ENCODE assay signal across 11 cellular contexts in the genomic region with DNA sequence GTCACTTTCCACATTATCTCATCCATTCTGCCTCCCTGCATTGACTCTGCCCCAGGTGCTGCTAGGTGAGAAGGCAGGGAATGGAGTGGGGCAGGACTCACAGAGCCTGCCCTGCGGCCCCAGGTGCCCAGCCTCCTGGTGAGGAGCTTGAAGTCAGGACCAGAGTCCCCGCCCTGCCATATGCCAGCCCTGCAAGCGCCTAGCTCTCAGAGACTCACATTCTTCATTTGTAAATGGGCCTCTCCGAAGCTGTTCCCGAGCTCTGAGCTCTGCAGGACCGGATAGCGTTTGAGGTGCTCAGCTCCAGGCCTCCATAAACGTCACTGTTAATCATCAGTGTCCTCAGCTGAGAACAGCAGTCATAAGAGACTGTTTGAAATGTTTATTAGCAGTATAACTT.
DNase-seq lines count a peak whose midpoint lies in the region; ATAC-seq, FAIRE-seq and TF ChIP-seq lines count a peak whose summit lies in the region.
"Had no signal": no experiment of that assay in that cellular context is flagged by ENCODE, and none has a peak within 500 bp of the region (broad histone marks: within the 10 kb centered on the region; RNA-seq: fewer than 3 reads in every experiment).

No MANE protein-coding gene starts in this region.

- H3K27me3 ChIP-seq in endocrine pancreas (ENCODE audit: control insufficient read depth, insufficient read depth, low read length) = no peaks in the 10 kb centered on the region

- H3K9me3 Mint-ChIP-seq in osteocyte (ENCODE audit: unreplicated experiment) = no peaks in the 10 kb centered on the region
- H3K9me3 Mint-ChIP-seq: activated naive CD4-positive, alpha-beta T cell treated with anti-CD3 and anti-CD28 coated beads, Interleukin-2, amount 50 U/mL, for 24 hours; natural killer cell had no signal

- peak overlapping the region; percentile 89 for H3K27ac Mint-ChIP-seq in osteocyte (ENCODE audit: unreplicated experiment)
- H3K27ac Mint-ChIP-seq: activated naive CD4-positive, alpha-beta T cell treated with anti-CD3 and anti-CD28 coated beads, Interleukin-2, amount 50 U/mL, for 24 hours; natural killer cell had no signal

- H3K4me1 Mint-ChIP-seq in osteocyte (ENCODE audit: unreplicated experiment) = peaks cover 76% of the 10 kb centered on the region
- H3K4me1 Mint-ChIP-seq: activated naive CD4-positive, alpha-beta T cell treated with anti-CD3 and anti-CD28 coated beads, Interleukin-2, amount 50 U/mL, for 24 hours; natural killer cell had no signal

- peak; percentile 88 to 93 for DNase-seq in NCI-H524 (lab: John Stamatoyannopoulos, UW)
- no peak for DNase-seq in osteocyte (ENCODE audit: extremely low spot score, unreplicated experiment)
- no peak for DNase-seq in hypothalamus (lab: John Stamatoyannopoulos, UW)
- DNase-seq in RCC 7860 (ENCODE audit: low spot score) = no peak
- DNase-seq in NK-92 treated with Interleukin-12 subunit alpha and Interleukin-12 subunit beta, amount 100 ng/mL, for 24 hours (lab: John Stamatoyannopoulos, UW) = no peak
- DNase-seq: natural killer cell, T1000 had no signal

- no peaks in the 10 kb centered on the region for H3K4me1 ChIP-seq in endocrine pancreas (ENCODE audit: control insufficient read depth, insufficient read depth, low read length)

- no peaks in the 10 kb centered on the region for H3K27me3 Mint-ChIP-seq in osteocyte (ENCODE audit: unreplicated experiment)
- H3K27me3 Mint-ChIP-seq: activated naive CD4-positive, alpha-beta T cell treated with anti-CD3 and anti-CD28 coated beads, Interleukin-2, amount 50 U/mL, for 24 hours had no signal

- no peak for TF ChIP-seq CTCF in C4-2B (conservative IDR thresholded peaks at IDR 0.05)
- TF ChIP-seq CTCF in osteocyte (IDR thresholded peaks at IDR 0.05) = no peak

- FAIRE-seq in RCC 7860 (lab: Jason Lieb, UNC) = no peak

- H3K27ac ChIP-seq in C4-2B = peak overlapping the region; percentile 60

- H3K4me3 ChIP-seq in endocrine pancreas (ENCODE audit: control insufficient read depth, insufficient read depth, low read length) = no peak overlapping the region

- H3K9me3 ChIP-seq in endocrine pancreas (ENCODE audit: control insufficient read depth, low read length) = no peaks in the 10 kb centered on the region

- peaks cover 8% of the 10 kb centered on the region for H3K36me3 Mint-ChIP-seq in osteocyte (ENCODE audit: unreplicated experiment)
- H3K36me3 Mint-ChIP-seq: activated naive CD4-positive, alpha-beta T cell treated with anti-CD3 and anti-CD28 coated beads, Interleukin-2, amount 50 U/mL, for 24 hours; natural killer cell had no signal

- ATAC-seq in HG02973 (IDR thresholded peaks at IDR 0.05; ENCODE audit: unreplicated experiment) = no peak
- ATAC-seq: natural killer cell had no signal

- H3K9ac ChIP-seq in endocrine pancreas (ENCODE audit: control insufficient read depth, insufficient read depth, low read length) = peak overlapping the region; percentile 22

- H3K4me3 Mint-ChIP-seq in osteocyte (ENCODE audit: unreplicated experiment) = no peak overlapping the region
- H3K4me3 Mint-ChIP-seq: activated naive CD4-positive, alpha-beta T cell treated with anti-CD3 and anti-CD28 coated beads, Interleukin-2, amount 50 U/mL, for 24 hours; natural killer cell had no signal

- H3K36me3 ChIP-seq in endocrine pancreas (ENCODE audit: control insufficient read depth, insufficient read depth, low read length) = no peaks in the 10 kb centered on the region

Comparison
In these comparisons a context has a peak if more than half of its experiments do, and no peak if none do; other contexts are left out.
1. DNase-seq: peak in NCI-H524 (2 of 2); none in osteocyte (single experiment), hypothalamus (0 of 51), RCC 7860 (single experiment) and NK-92 treated with Interleukin-12 subunit alpha and Interleukin-12 subunit beta, amount 100 ng/mL, for 24 hours (single experiment).